In the genomic region with DNA sequence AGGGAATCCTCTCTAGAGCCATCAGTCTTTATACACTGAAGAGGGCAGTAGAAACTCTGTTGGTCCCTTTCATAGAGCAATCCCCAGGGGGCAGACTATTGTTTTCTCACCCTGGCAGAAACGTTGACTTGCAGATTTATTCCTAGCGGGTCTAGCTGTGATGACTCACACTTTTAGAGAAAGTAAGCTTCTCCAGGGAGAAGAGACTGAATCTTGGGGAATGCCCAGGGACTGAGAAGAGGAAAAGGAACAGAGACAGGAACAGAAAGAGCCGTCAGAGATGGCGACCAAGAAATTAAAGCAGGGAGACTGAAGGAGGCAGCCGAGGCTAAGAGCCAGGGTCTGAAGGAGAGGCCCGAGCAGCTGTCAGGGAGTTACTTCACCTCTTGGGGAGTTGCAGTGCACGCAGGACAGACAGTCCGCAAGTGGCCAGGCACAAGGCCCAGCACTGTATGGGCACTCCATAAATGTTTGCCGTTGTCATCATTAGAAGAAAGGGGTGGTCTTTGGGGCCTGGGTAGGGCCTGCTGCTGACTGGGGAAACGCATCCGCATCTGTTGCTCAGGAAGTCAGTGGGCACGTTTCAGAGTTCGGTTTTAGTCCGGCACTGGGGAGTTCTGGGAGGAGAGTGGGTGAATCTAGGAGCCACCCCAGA, we compare ENCODE assay signal across 8 cellular contexts. TPM values are rescaled to one million over a fixed set of nuclear protein-coding genes. Genes with fewer than 3 reads are reported as not detected.
A peak's percentile ranks its signal among the peaks of the same experiment; 100 is the strongest.
DNase-seq lines count a peak whose midpoint lies in the region; ATAC-seq lines count a peak whose summit lies in the region.

No MANE protein-coding gene starts in this region.

- H3K9me3 Mint-ChIP-seq in activated T-helper 17 cell treated with anti-CD3 and anti-CD28 coated beads, Interleukin-2, amount 50 U/mL, for 72 hours: no peaks in the 10 kb centered on the region
- no peaks in the 10 kb centered on the region for H3K9me3 Mint-ChIP-seq in naive thymus-derived CD4-positive, alpha-beta T cell

- no peaks in the 10 kb centered on the region for H3K27me3 Mint-ChIP-seq in activated T-helper 17 cell treated with anti-CD3 and anti-CD28 coated beads, Interleukin-2, amount 50 U/mL, for 72 hours
- H3K27me3 Mint-ChIP-seq in naive thymus-derived CD4-positive, alpha-beta T cell: peaks cover 0 to 6% (median 0%) of the 10 kb centered on the region in 5 donors

- peaks cover 18% of the 10 kb centered on the region for H3K36me3 Mint-ChIP-seq in activated T-helper 17 cell treated with anti-CD3 and anti-CD28 coated beads, Interleukin-2, amount 50 U/mL, for 72 hours (ENCODE audit: low read depth)
- H3K36me3 Mint-ChIP-seq in naive thymus-derived CD4-positive, alpha-beta T cell: peaks cover 0 to 4% (median 0%) of the 10 kb centered on the region in 5 donors

- DNase-seq in activated gamma-delta T cell treated with Interleukin-2 at 50 U/mL for 16 hours: peak; percentile 52
- DNase-seq in activated gamma-delta T cell (lab: John Stamatoyannopoulos, UW): no peak
- DNase-seq in NCI-H524 treated with DMSO at 0.1 percent for 48 hours (lab: John Stamatoyannopoulos, UW): peak; percentile 11
- DNase-seq in fibroblast of peridontal ligament (ENCODE audit: extremely low read depth): peak; percentile 94
- DNase-seq in naive thymus-derived CD4-positive, alpha-beta T cell: peak in 5 of 9 donors; percentile 49 to 59 (median 52)

- H3K27me3 ChIP-seq in naive thymus-derived CD4-positive, alpha-beta T cell (ENCODE audit: control insufficient read depth in 2 of 2, insufficient read depth in 2 of 2, low read length in 2 of 2): no peaks in the 10 kb centered on the region

- peak overlapping the region; percentile 35 for H3K27ac ChIP-seq in naive thymus-derived CD4-positive, alpha-beta T cell (ENCODE audit: low read depth, low read length)

- ATAC-seq in HG02852 (IDR thresholded peaks at IDR 0.05; ENCODE audit: unreplicated experiment) (peak; percentile 51), HG02763 (IDR thresholded peaks at IDR 0.05; ENCODE audit: unreplicated experiment) (no peak)
- ATAC-seq in activated T-helper 17 cell treated with anti-CD3 and anti-CD28 coated beads, Interleukin-2, amount 50 U/mL, for 72 hours (replicated peaks): peak; percentile 71
- ATAC-seq in naive thymus-derived CD4-positive, alpha-beta T cell: peak; percentile 90

- POLR2A ChIA-PET in naive thymus-derived CD4-positive, alpha-beta T cell (lab: Charles Lee): interaction anchor here (0.5 to 3.0 kb wide), 14 partner anchors 9 to 372 kb away, joined by 3 to 11 read pairs (median 4); a partner anchor contains a TSS

- H3K9me3 ChIP-seq in naive thymus-derived CD4-positive, alpha-beta T cell (ENCODE audit: control insufficient read depth in 2 of 3, low read length in 3 of 3): no peaks in the 10 kb centered on the region

- H3K4me1 Mint-ChIP-seq in activated T-helper 17 cell treated with anti-CD3 and anti-CD28 coated beads, Interleukin-2, amount 50 U/mL, for 72 hours: peaks cover 31% of the 10 kb centered on the region
- H3K4me1 Mint-ChIP-seq in naive thymus-derived CD4-positive, alpha-beta T cell: peaks cover 37 to 74% (median 53%) of the 10 kb centered on the region in 7 donors

- intact Hi-C loops in naive thymus-derived CD4-positive, alpha-beta T cell (cut with micrococcal nuclease): loop anchor here (1.0 to 5.0 kb wide), 7 partner anchors 12 to 234 kb away; a partner anchor contains a TSS

- H3K4me3 Mint-ChIP-seq in activated T-helper 17 cell treated with anti-CD3 and anti-CD28 coated beads, Interleukin-2, amount 50 U/mL, for 72 hours: peak overlapping the region; percentile 68
- peak overlapping the region; percentile 63 to 90 (median 82) for H3K4me3 Mint-ChIP-seq in naive thymus-derived CD4-positive, alpha-beta T cell

- CTCF ChIA-PET in naive thymus-derived CD4-positive, alpha-beta T cell (lab: Charles Lee): interaction anchor here (0.6 to 2.0 kb wide), 16 partner anchors 9 to 343 kb away, joined by 3 to 31 read pairs (median 5); no protein-coding TSS in a partner anchor

- H3K4me1 ChIP-seq in naive thymus-derived CD4-positive, alpha-beta T cell (ENCODE audit: control insufficient read depth in 2 of 2, insufficient read depth in 2 of 2, low read length in 2 of 2): peaks cover 27 to 38% of the 10 kb centered on the region in 2 donors

- peak overlapping the region; percentile 45 for H3K4me3 ChIP-seq in naive thymus-derived CD4-positive, alpha-beta T cell (ENCODE audit: low read length)

- H3K36me3 ChIP-seq in naive thymus-derived CD4-positive, alpha-beta T cell (ENCODE audit: control insufficient read depth in 2 of 3, insufficient read depth in 3 of 3, low read length in 3 of 3): peaks cover 0 to 10% (median 7%) of the 10 kb centered on the region in 3 experiments

- peak overlapping the region; percentile 75 for H3K27ac Mint-ChIP-seq in activated T-helper 17 cell treated with anti-CD3 and anti-CD28 coated beads, Interleukin-2, amount 50 U/mL, for 72 hours
- H3K27ac Mint-ChIP-seq in naive thymus-derived CD4-positive, alpha-beta T cell: peak overlapping the region; percentile 68 to 95 (median 89)

RNA-seq across cellular contexts. Expression of a gene that starts 13.0 kb away (rescaled TPM):
- total RNA-seq in activated T-helper 17 cell treated with anti-CD3 and anti-CD28 coated beads, Interleukin-2, amount 50 U/mL, for 72 hours: not detected
- total RNA-seq in naive thymus-derived CD4-positive, alpha-beta T cell: not detected
- 1 to 10 TPM in 1 of 2 donors, under 1 TPM in 1; 0.15 to 1.3 TPM for polyA plus RNA-seq in naive thymus-derived CD4-positive, alpha-beta T cell

RNA-seq across cellular contexts. Expression of a gene that starts 18.4 kb away (rescaled TPM):
- 10 to 100 TPM; 42.1 to 74.1 TPM for total RNA-seq in activated T-helper 17 cell treated with anti-CD3 and anti-CD28 coated beads, Interleukin-2, amount 50 U/mL, for 72 hours
- 10 to 100 TPM; 40.9 to 99.4 (median 67.3) TPM for total RNA-seq in naive thymus-derived CD4-positive, alpha-beta T cell
- 10 to 100 TPM; 24.1 to 46.3 TPM for polyA plus RNA-seq in naive thymus-derived CD4-positive, alpha-beta T cell

RNA-seq across cellular contexts. Expression of a gene that starts 51.9 kb away (rescaled TPM):
- total RNA-seq in activated T-helper 17 cell treated with anti-CD3 and anti-CD28 coated beads, Interleukin-2, amount 50 U/mL, for 72 hours: 1 to 10 TPM in 1 of 2 donors, not detected in 1; 1.6 TPM
- 1 to 10 TPM in 4 of 5 experiments, under 1 TPM in 1; 0.22 to 5.3 (median 3.6) TPM for total RNA-seq in naive thymus-derived CD4-positive, alpha-beta T cell
- 1 to 10 TPM in 1 of 2 donors, under 1 TPM in 1; 0.84 to 1.2 TPM for polyA plus RNA-seq in naive thymus-derived CD4-positive, alpha-beta T cell
